ENCODE assay signal across 21 cellular contexts in the genomic region with DNA sequence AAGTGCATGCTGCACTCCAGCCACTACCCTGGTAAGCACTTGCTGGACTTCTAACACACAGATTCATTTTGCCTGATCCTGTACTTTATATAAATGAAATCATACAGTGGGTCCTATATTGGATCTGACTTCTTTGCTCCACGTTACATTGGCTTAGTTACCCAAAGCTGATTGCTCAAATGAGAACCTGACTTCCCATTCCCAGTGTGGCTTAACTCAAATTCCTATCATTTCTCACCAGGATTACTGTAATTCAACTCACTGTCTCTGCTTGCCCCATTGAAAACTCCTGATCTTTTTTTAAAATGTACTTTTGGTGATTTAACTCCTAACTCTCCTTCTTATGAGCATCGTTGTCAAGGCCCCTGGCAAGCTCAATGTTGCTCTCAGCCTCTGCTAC. TPM values are rescaled to one million over a fixed set of nuclear protein-coding genes. Genes with fewer than 3 reads are reported as not detected.
DNase-seq lines count a peak whose midpoint lies in the region; ATAC-seq and TF ChIP-seq lines count a peak whose summit lies in the region.
"Had no signal": no experiment of that assay in that cellular context is flagged by ENCODE, and none has a peak within 500 bp of the region (broad histone marks: within the 10 kb centered on the region; RNA-seq: fewer than 3 reads in every experiment).

No MANE protein-coding gene starts in this region.

- H3K79me2 ChIP-seq in Loucy (ENCODE audit: insufficient read depth, low read length) = no peaks in the 10 kb centered on the region

- ATAC-seq in stimulated activated naive CD8-positive, alpha-beta T cell treated with anti-CD3 and anti-CD28 coated beads, Interleukin-15, amount 100 ng/mL, for 72 hours = no peak
- ATAC-seq in GM21786 (IDR thresholded peaks at IDR 0.05; ENCODE audit: unreplicated experiment) = no peak
- ATAC-seq: HepG2, sciatic nerve had no signal

- peak overlapping the region; percentile 72 for H3K4me3 ChIP-seq in Loucy (ENCODE audit: low read length, poor library complexity, severe bottlenecking)
- H3K4me3 ChIP-seq: vagina had no signal

- H4K20me1 ChIP-seq in Loucy (ENCODE audit: insufficient read depth, low read length, poor library complexity, severe bottlenecking) = no peaks in the 10 kb centered on the region

- peak overlapping the region; percentile 73 for H3K9ac ChIP-seq in Loucy (ENCODE audit: low read depth, low read length, poor library complexity, severe bottlenecking)

- H3K27me3 ChIP-seq in Loucy (ENCODE audit: insufficient read depth, low read length, poor library complexity, severe bottlenecking) = no peaks in the 10 kb centered on the region
- H3K27me3 ChIP-seq: stomach, vagina had no signal

- H3F3A ChIP-seq in Loucy (ENCODE audit: low read depth) = peaks cover 12% of the 10 kb centered on the region

- no peak overlapping the region for H2AFZ ChIP-seq in Loucy (ENCODE audit: low read length)

- peaks cover 69% of the 10 kb centered on the region for H3K4me1 Mint-ChIP-seq in activated naive CD4-positive, alpha-beta T cell treated with anti-CD3 and anti-CD28 coated beads, Interleukin-2, amount 10 ng/mL, durations not matched to agents 7 days and 5 days
- peaks cover 48% of the 10 kb centered on the region for H3K4me1 Mint-ChIP-seq in stimulated activated naive CD8-positive, alpha-beta T cell treated with anti-CD3 and anti-CD28 coated beads, Interleukin-15, amount 100 ng/mL, for 72 hours
- peaks cover 17% of the 10 kb centered on the region for H3K4me1 Mint-ChIP-seq in mesothelial cell of epicardium

- TF ChIP-seq CTCF in Loucy (conservative IDR thresholded peaks at IDR 0.05; ENCODE audit: low read length) (no peak), mesothelial cell of epicardium (IDR thresholded peaks at IDR 0.05; ENCODE audit: unreplicated experiment) (no peak)

- H3K27me3 Mint-ChIP-seq in activated naive CD4-positive, alpha-beta T cell treated with anti-CD3 and anti-CD28 coated beads, Interleukin-2, amount 10 ng/mL, durations not matched to agents 7 days and 5 days = peaks cover 5% of the 10 kb centered on the region
- H3K27me3 Mint-ChIP-seq in stimulated activated naive CD8-positive, alpha-beta T cell treated with anti-CD3 and anti-CD28 coated beads, Interleukin-15, amount 100 ng/mL, for 72 hours = no peaks in the 10 kb centered on the region
- peaks cover 51% of the 10 kb centered on the region for H3K27me3 Mint-ChIP-seq in mesothelial cell of epicardium (ENCODE audit: low read depth)

- H3K27ac Mint-ChIP-seq in activated naive CD4-positive, alpha-beta T cell treated with anti-CD3 and anti-CD28 coated beads, Interleukin-2, amount 10 ng/mL, durations not matched to agents 7 days and 5 days = peak overlapping the region; percentile 87
- H3K27ac Mint-ChIP-seq in stimulated activated naive CD8-positive, alpha-beta T cell treated with anti-CD3 and anti-CD28 coated beads, Interleukin-15, amount 100 ng/mL, for 72 hours = no peak overlapping the region
- no peak overlapping the region for H3K27ac Mint-ChIP-seq in mesothelial cell of epicardium
- H3K27ac Mint-ChIP-seq: activated B cell treated with CpG ODN at 0.5 μM for 24 hours, HFFc6 had no signal

- H3K9me3 ChIP-seq in Loucy (ENCODE audit: insufficient read depth, low read depth, low read length) = peaks cover 5% of the 10 kb centered on the region; the same call in 1 of the 2 replicates
- H3K9me3 ChIP-seq: vagina had no signal

- peaks cover 1% of the 10 kb centered on the region for H3K9me3 Mint-ChIP-seq in activated naive CD4-positive, alpha-beta T cell treated with anti-CD3 and anti-CD28 coated beads, Interleukin-2, amount 10 ng/mL, durations not matched to agents 7 days and 5 days
- H3K9me3 Mint-ChIP-seq in stimulated activated naive CD8-positive, alpha-beta T cell treated with anti-CD3 and anti-CD28 coated beads, Interleukin-15, amount 100 ng/mL, for 72 hours = peaks cover 2 to 4% of the 10 kb centered on the region in 2 donors
- peaks cover 17% of the 10 kb centered on the region for H3K9me3 Mint-ChIP-seq in mesothelial cell of epicardium
- H3K9me3 Mint-ChIP-seq: activated B cell treated with CpG ODN at 0.5 μM for 24 hours had no signal

- H3K36me3 ChIP-seq in Loucy (ENCODE audit: insufficient read depth, low read length) = no peaks in the 10 kb centered on the region
- H3K36me3 ChIP-seq: stomach, vagina had no signal

- H3K4me2 ChIP-seq in Loucy (ENCODE audit: low read depth, low read length, poor library complexity, severe bottlenecking) = peak overlapping the region; percentile 83

- peaks cover 74% of the 10 kb centered on the region for H3K4me1 ChIP-seq in Loucy (ENCODE audit: insufficient read depth, low read length, poor library complexity, severe bottlenecking)
- H3K4me1 ChIP-seq: Caco-2 had no signal

- no peak for DNase-seq in activated naive CD4-positive, alpha-beta T cell treated with anti-CD3 and anti-CD28 coated beads, Interleukin-2, amount 10 ng/mL, durations not matched to agents 7 days and 5 days
- no peak for DNase-seq in activated naive CD4-positive, alpha-beta T cell (lab: John Stamatoyannopoulos, UW)
- DNase-seq in astrocyte of the hippocampus (ENCODE audit: low read depth, low spot score) = peak; percentile 22
- DNase-seq in stimulated activated naive CD8-positive, alpha-beta T cell treated with anti-CD3 and anti-CD28 coated beads, Interleukin-15, amount 100 ng/mL, for 72 hours = no peak
- DNase-seq in NCI-H510A treated with DMSO at 0.1 percent for 48 hours (lab: John Stamatoyannopoulos, UW) = no peak
- DNase-seq in mesothelial cell of epicardium (ENCODE audit: low spot score in 2 of 2, unreplicated experiment in 2 of 2) = no peak
- DNase-seq: activated B cell treated with CpG ODN at 0.5 μM for 24 hours, aorta, Caco-2, HFFc6, hypothalamus, NCI-H187 treated with DMSO at 0.1 percent for 48 hours, NCI-H446, nucleus accumbens, stomach had no signal

- H3K4me3 Mint-ChIP-seq in activated naive CD4-positive, alpha-beta T cell treated with anti-CD3 and anti-CD28 coated beads, Interleukin-2, amount 10 ng/mL, durations not matched to agents 7 days and 5 days = peak overlapping the region; percentile 69
- peak overlapping the region; percentile 47 to 83 for H3K4me3 Mint-ChIP-seq in stimulated activated naive CD8-positive, alpha-beta T cell treated with anti-CD3 and anti-CD28 coated beads, Interleukin-15, amount 100 ng/mL, for 72 hours
- H3K4me3 Mint-ChIP-seq in mesothelial cell of epicardium = no peak overlapping the region
- H3K4me3 Mint-ChIP-seq: activated B cell treated with CpG ODN at 0.5 μM for 24 hours, HFFc6 had no signal

- CTCF ChIA-PET in activated naive CD4-positive, alpha-beta T cell treated with anti-CD3 and anti-CD28 coated beads, Interleukin-2, amount 10 ng/mL, durations not matched to agents 7 days and 5 days (lab: Charles Lee) = interaction anchor here (0.8 to 6.5 kb wide), 9 partner anchors 12 to 166 kb away, joined by 3 to 116 read pairs (median 5); a partner anchor contains a TSS

- peaks cover 24% of the 10 kb centered on the region for H3K36me3 Mint-ChIP-seq in activated naive CD4-positive, alpha-beta T cell treated with anti-CD3 and anti-CD28 coated beads, Interleukin-2, amount 10 ng/mL, durations not matched to agents 7 days and 5 days
- H3K36me3 Mint-ChIP-seq in mesothelial cell of epicardium = peaks cover 8% of the 10 kb centered on the region

- H3K9me2 ChIP-seq in Loucy (replicated peaks; ENCODE audit: low read depth, low read length) = no peaks in the 10 kb centered on the region

RNA-seq across cellular contexts. Expression of a gene that starts 1.4 kb away (rescaled TPM):
- total RNA-seq in mesothelial cell of epicardium = 3.7 to 4.4 TPM (median 4.3 TPM) in 3 replicates
- total RNA-seq: G401, HFFc6 had no signal

RNA-seq across cellular contexts. Expression of a gene that starts 13.3 kb away (rescaled TPM):
- 4.0 to 4.5 TPM (median 4.0 TPM) in 3 replicates for total RNA-seq in mesothelial cell of epicardium
- total RNA-seq: G401, HFFc6 had no signal

RNA-seq across cellular contexts. Expression of a gene that starts 38.2 kb away (rescaled TPM):
- total RNA-seq in mesothelial cell of epicardium = 52.3 to 54.4 TPM (median 52.8 TPM) in 3 replicates
- total RNA-seq: HFFc6 had no signal
